In genomic region chr4:133559987-133560386, GRCh38 we compare ENCODE assay signal across 20 cellular contexts.
"Had no signal": no experiment of that assay in that cellular context is flagged by ENCODE, and none has a peak within 500 bp of the region (broad histone marks: within the 10 kb centered on the region; RNA-seq: fewer than 3 reads in every experiment).

No MANE protein-coding gene starts in this region.

- H3K4me1 Mint-ChIP-seq: activated CD4-positive, alpha-beta T cell treated with anti-CD3 and anti-CD28 coated beads, Interleukin-2, amount 10 ng/mL, durations not matched to agents 24 days and 14 days; activated naive CD8-positive, alpha-beta T cell treated with anti-CD3 and anti-CD28 coated beads, Interleukin-2, amount 10 ng/mL, durations not matched to agents 7 days and 5 days; brain had no signal

- H3K27ac ChIP-seq: dorsolateral prefrontal cortex, parathyroid adenoma, spleen, transverse colon had no signal

- ATAC-seq: activated CD8-positive, alpha-beta T cell treated with anti-CD3 and anti-CD28 coated beads, Interleukin-2, amount 10 ng/mL, durations not matched to agents 7 days and 5 days; left lobe of liver had no signal

- H3K9me3 ChIP-seq: transverse colon had no signal

- H3K4me3 ChIP-seq: dorsolateral prefrontal cortex, spleen, transverse colon had no signal

- H3K9ac ChIP-seq: parathyroid adenoma had no signal

- DNase-seq: activated CD4-positive, alpha-beta T cell treated with anti-CD3 and anti-CD28 coated beads, Interleukin-2, amount 10 ng/mL, durations not matched to agents 24 days and 14 days; activated CD8-positive, alpha-beta T cell treated with anti-CD3 and anti-CD28 coated beads, Interleukin-2, amount 10 ng/mL, durations not matched to agents 7 days and 5 days; activated naive CD4-positive, alpha-beta T cell treated with Interleukin-2 at 50 U/mL for 16 hours; activated naive CD8-positive, alpha-beta T cell treated with anti-CD3 and anti-CD28 coated beads, Interleukin-2, amount 10 ng/mL, durations not matched to agents 7 days and 5 days; activated T-cell treated with anti-CD3 and anti-CD28 coated beads, Interleukin-2, amount 50 U/mL, for 24 hours; amygdala; central memory CD4-positive, alpha-beta T cell; dorsolateral prefrontal cortex; mammary epithelial cell; spleen; stimulated activated naive CD4-positive, alpha-beta T cell treated with Interleukin-2 at 50 U/mL for 16 hours; T-helper 1 cell; T-helper 9 cell; transverse colon had no signal

- H3K9me3 Mint-ChIP-seq: activated CD4-positive, alpha-beta T cell treated with anti-CD3 and anti-CD28 coated beads, Interleukin-2, amount 10 ng/mL, durations not matched to agents 24 days and 14 days; activated naive CD8-positive, alpha-beta T cell treated with anti-CD3 and anti-CD28 coated beads, Interleukin-2, amount 10 ng/mL, durations not matched to agents 7 days and 5 days had no signal

- H3K27me3 ChIP-seq: dorsolateral prefrontal cortex, spleen, transverse colon had no signal

- H3K79me2 ChIP-seq: parathyroid adenoma had no signal

- H3K4me3 Mint-ChIP-seq: activated CD4-positive, alpha-beta T cell treated with anti-CD3 and anti-CD28 coated beads, Interleukin-2, amount 10 ng/mL, durations not matched to agents 24 days and 14 days; activated CD8-positive, alpha-beta T cell treated with anti-CD3 and anti-CD28 coated beads, Interleukin-2, amount 10 ng/mL, durations not matched to agents 7 days and 5 days; activated naive CD8-positive, alpha-beta T cell treated with anti-CD3 and anti-CD28 coated beads, Interleukin-2, amount 10 ng/mL, durations not matched to agents 7 days and 5 days; activated T-cell treated with anti-CD3 and anti-CD28 coated beads, Interleukin-2, amount 50 U/mL, for 24 hours; brain had no signal

- H3K4me1 ChIP-seq: parathyroid adenoma, spleen, transverse colon had no signal

- H3K27ac Mint-ChIP-seq: activated CD4-positive, alpha-beta T cell treated with anti-CD3 and anti-CD28 coated beads, Interleukin-2, amount 10 ng/mL, durations not matched to agents 24 days and 14 days; activated CD8-positive, alpha-beta T cell treated with anti-CD3 and anti-CD28 coated beads, Interleukin-2, amount 10 ng/mL, durations not matched to agents 7 days and 5 days; activated naive CD8-positive, alpha-beta T cell treated with anti-CD3 and anti-CD28 coated beads, Interleukin-2, amount 10 ng/mL, durations not matched to agents 7 days and 5 days; activated T-cell treated with anti-CD3 and anti-CD28 coated beads, Interleukin-2, amount 50 U/mL, for 24 hours; activated T-helper 2 cell treated with anti-CD3 and anti-CD28 coated beads, Interferon-gamma antibody, Interleukin-2, Interleukin-4, amounts not matched to agents 10 μg/mL and 5 μg/mL and 100 μg/mL, durations not matched to agents 14 hours and 24 hours and 36 hours; brain had no signal

- H3K27me3 Mint-ChIP-seq: activated CD4-positive, alpha-beta T cell treated with anti-CD3 and anti-CD28 coated beads, Interleukin-2, amount 10 ng/mL, durations not matched to agents 24 days and 14 days; activated naive CD8-positive, alpha-beta T cell treated with anti-CD3 and anti-CD28 coated beads, Interleukin-2, amount 10 ng/mL, durations not matched to agents 7 days and 5 days; activated T-cell treated with anti-CD3 and anti-CD28 coated beads, Interleukin-2, amount 50 U/mL, for 24 hours had no signal

- H2AFZ ChIP-seq: parathyroid adenoma had no signal

- H3K36me3 ChIP-seq: spleen, transverse colon had no signal

- FAIRE-seq: colon, keratinocyte had no signal

- H3K36me3 Mint-ChIP-seq: activated naive CD8-positive, alpha-beta T cell treated with anti-CD3 and anti-CD28 coated beads, Interleukin-2, amount 10 ng/mL, durations not matched to agents 7 days and 5 days; brain had no signal
